In the genomic region with DNA sequence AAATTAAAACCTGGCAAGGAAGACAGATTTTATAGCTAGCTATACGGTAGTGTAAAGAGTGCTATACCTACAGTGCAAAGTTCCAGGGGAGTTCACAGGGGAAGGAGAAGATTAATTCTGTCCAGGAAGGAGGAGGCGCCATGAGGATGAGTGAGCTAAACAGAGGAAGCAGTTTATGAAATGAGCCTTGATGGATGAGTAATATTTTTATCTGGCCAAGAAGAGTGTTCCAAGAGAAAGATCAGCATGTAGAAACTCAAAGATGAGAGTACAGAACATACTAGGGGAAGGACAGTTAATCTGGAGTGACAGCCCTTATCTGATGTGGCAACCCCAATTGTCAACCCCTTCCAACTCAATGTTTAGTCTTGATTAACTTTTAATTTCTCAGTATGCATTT, we compare ENCODE assay signal across 21 cellular contexts. TPM values are rescaled to one million over a fixed set of nuclear protein-coding genes. Genes with fewer than 3 reads are reported as not detected.
"Had no signal": no experiment of that assay in that cellular context is flagged by ENCODE, and none has a peak within 500 bp of the region (broad histone marks: within the 10 kb centered on the region; RNA-seq: fewer than 3 reads in every experiment).

No MANE protein-coding gene starts in this region.

- H3K4me1 ChIP-seq: esophagus squamous epithelium, left ventricle myocardium inferior, prostate gland, right lobe of liver, upper lobe of right lung had no signal

- ATAC-seq: activated T-helper 17 cell treated with anti-CD3 and anti-CD28 coated beads, Interleukin-2, amount 50 U/mL, for 72 hours; natural killer cell treated with Interleukin-12 subunit alpha and Interleukin-12 subunit beta and Interleukin-15 and Interleukin-18, amount 100 ng/mL, for 72 hours; right lobe of liver; upper lobe of right lung had no signal

- H3K4me3 ChIP-seq: esophagus squamous epithelium, left ventricle myocardium inferior, prostate gland, right lobe of liver, SK-N-MC, suprapubic skin, upper lobe of right lung had no signal

- H3K9me3 ChIP-seq: esophagus squamous epithelium, prostate gland, right lobe of liver, suprapubic skin, upper lobe of right lung had no signal

- H3K36me3 Mint-ChIP-seq: activated naive CD4-positive, alpha-beta T cell treated with anti-CD3 and anti-CD28 coated beads, Interleukin-2, amount 10 ng/mL, durations not matched to agents 7 days and 5 days; memory B cell; natural killer cell treated with Interleukin-12 subunit alpha and Interleukin-12 subunit beta and Interleukin-15 and Interleukin-18, amount 100 ng/mL, for 72 hours had no signal

- DNase-seq: activated B cell treated with CpG ODN at 0.5 μM for 24 hours; activated CD4-positive, alpha-beta T cell treated with anti-CD3 and anti-CD28 coated beads, Interleukin-2, amount 10 ng/mL, durations not matched to agents 7 days and 5 days; activated naive CD4-positive, alpha-beta T cell treated with anti-CD3 and anti-CD28 coated beads, Interleukin-2, amount 10 ng/mL, durations not matched to agents 7 days and 5 days; activated T-cell treated with anti-CD3 and anti-CD28 coated beads for 4 hours; amniotic stem cell; esophagus squamous epithelium; glutamatergic neuron; left ventricle myocardium inferior; occipital lobe; right lobe of liver; stimulated activated CD4-positive, alpha-beta T cell treated with anti-CD3 and anti-CD28 coated beads, Interleukin-12 subunit alpha, Interleukin-12 subunit beta, amount 100 ng/mL, for 4 hours; stimulated activated CD4-positive, alpha-beta T cell treated with anti-CD3 and anti-CD28 coated beads, Interleukin-2, amount 100 ng/mL, for 48 hours; stimulated activated naive CD4-positive, alpha-beta T cell treated with Interleukin-2 at 50 U/mL for 16 hours; upper lobe of right lung had no signal

- H3K27ac Mint-ChIP-seq: activated B cell treated with CpG ODN at 0.5 μM for 24 hours; activated CD4-positive, alpha-beta T cell treated with anti-CD3 and anti-CD28 coated beads, Interleukin-2, amount 10 ng/mL, durations not matched to agents 7 days and 5 days; activated naive CD4-positive, alpha-beta T cell treated with anti-CD3 and anti-CD28 coated beads, Interleukin-2, amount 10 ng/mL, durations not matched to agents 7 days and 5 days; activated T-helper 17 cell treated with anti-CD3 and anti-CD28 coated beads, Interleukin-2, amount 50 U/mL, for 72 hours; memory B cell; natural killer cell treated with Interleukin-12 subunit alpha and Interleukin-12 subunit beta and Interleukin-15 and Interleukin-18, amount 100 ng/mL, for 72 hours; T-helper 1 cell treated with Interleukin-12 subunit alpha and Interleukin-12 subunit beta and Interleukin-4 antibody, amounts not matched to agents 30 μg/mL and 1 μg/mL, for 36 hours had no signal

- H3K36me3 ChIP-seq: esophagus squamous epithelium, left ventricle myocardium inferior, prostate gland, right lobe of liver, suprapubic skin, upper lobe of right lung had no signal

- H3K27me3 ChIP-seq: esophagus squamous epithelium, right lobe of liver, suprapubic skin, upper lobe of right lung had no signal

- H3K9me3 Mint-ChIP-seq: activated B cell treated with CpG ODN at 0.5 μM for 24 hours; activated CD4-positive, alpha-beta T cell treated with anti-CD3 and anti-CD28 coated beads, Interleukin-2, amount 10 ng/mL, durations not matched to agents 7 days and 5 days; activated naive CD4-positive, alpha-beta T cell treated with anti-CD3 and anti-CD28 coated beads, Interleukin-2, amount 10 ng/mL, durations not matched to agents 7 days and 5 days; activated T-helper 17 cell treated with anti-CD3 and anti-CD28 coated beads, Interleukin-2, amount 50 U/mL, for 72 hours; memory B cell; natural killer cell treated with Interleukin-12 subunit alpha and Interleukin-12 subunit beta and Interleukin-15 and Interleukin-18, amount 100 ng/mL, for 72 hours; T-helper 1 cell treated with Interleukin-12 subunit alpha and Interleukin-12 subunit beta and Interleukin-4 antibody, amounts not matched to agents 30 μg/mL and 1 μg/mL, for 36 hours had no signal

- H3K27ac ChIP-seq: esophagus squamous epithelium, left ventricle myocardium inferior, prostate gland, right lobe of liver, SK-N-MC, suprapubic skin, upper lobe of right lung had no signal

RNA-seq across cellular contexts. Expression of gene CDH20, which starts 54.8 kb away (rescaled TPM):
- total RNA-seq: activated CD4-positive, alpha-beta T cell treated with anti-CD3 and anti-CD28 coated beads, Interleukin-2, amount 10 ng/mL, durations not matched to agents 7 days and 5 days; left ventricle myocardium inferior; right lobe of liver had no signal
